In the genomic region with DNA sequence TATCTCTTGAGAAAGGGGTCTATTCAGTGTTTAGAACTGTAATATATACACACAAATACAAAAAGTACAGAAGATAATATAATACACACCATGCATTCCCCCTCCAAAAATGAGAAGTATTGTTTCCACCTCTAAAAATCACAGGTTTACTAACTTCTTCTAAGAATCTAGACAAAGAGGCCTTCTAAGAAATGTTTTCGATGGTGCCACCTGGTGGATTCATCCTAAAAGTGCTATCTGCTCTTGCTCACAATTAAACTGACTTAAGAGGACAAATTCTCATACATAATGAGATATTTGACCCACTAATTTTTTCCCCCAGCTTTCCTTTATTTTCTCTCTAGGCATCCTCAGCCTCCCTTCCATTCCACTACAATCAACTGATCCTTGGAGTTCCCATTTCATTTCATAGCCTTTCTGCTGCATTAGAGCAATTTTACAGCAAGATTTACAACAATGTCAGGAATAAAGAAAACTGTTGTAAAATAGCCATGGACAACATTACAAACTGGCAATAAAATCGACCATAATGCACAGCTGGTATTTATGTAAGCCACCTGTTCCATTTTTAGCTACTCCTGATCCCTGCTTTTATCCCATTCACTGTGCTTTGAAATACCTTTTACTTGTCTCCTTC, we compare ENCODE assay signal across 8 cellular contexts.
DNase-seq lines count a peak whose midpoint lies in the region; ATAC-seq, FAIRE-seq and TF ChIP-seq lines count a peak whose summit lies in the region.

No MANE protein-coding gene starts in this region.

- H3K4me1 ChIP-seq in OCI-LY3 (ENCODE audit: low read length) (no peaks in the 10 kb centered on the region), HepG2 (ENCODE audit: insufficient read depth, low read length) (no peaks in the 10 kb centered on the region), upper lobe of right lung (no peaks in the 10 kb centered on the region)

- TF ChIP-seq POLR2A in HepG2 (IDR thresholded peaks at IDR 0.05; ENCODE audit: insufficient read depth in 1 of 2, low read depth in 2 of 2, low read length in 2 of 2), result no peak

- H4K20me1 ChIP-seq in OCI-LY3 (ENCODE audit: insufficient read depth, low read length), result no peaks in the 10 kb centered on the region
- no peaks in the 10 kb centered on the region for H4K20me1 ChIP-seq in HepG2 (ENCODE audit: insufficient read depth, low read length)

- no peak for TF ChIP-seq EP300 in HepG2 (IDR thresholded peaks at IDR 0.05; ENCODE audit: low read depth in 2 of 2, low read length in 2 of 2)
- no peak for TF ChIP-seq EP300 in HepG2 (CRISPR knock-in tag; IDR thresholded peaks at IDR 0.05; ENCODE audit: borderline replicate concordance)

- no peak overlapping the region for H3K4me3 ChIP-seq in OCI-LY3 (ENCODE audit: low read length)
- no peak overlapping the region for H3K4me3 ChIP-seq in HepG2 (replicated peaks in 1 of 3; ENCODE audit: insufficient read depth in 1 of 3, low read depth in 2 of 3, low read length in 3 of 3)
- no peak overlapping the region for H3K4me3 ChIP-seq in upper lobe of right lung

- DNase-seq in NCI-H2107 treated with DMSO at 0.1 percent for 48 hours (lab: John Stamatoyannopoulos, UW; ENCODE audit: unreplicated experiment), result peak; percentile 3
- DNase-seq in NCI-H2107 (lab: John Stamatoyannopoulos, UW), result no peak
- peak; percentile 91 for DNase-seq in HT-29 (ENCODE audit: low spot score)
- peak; percentile 35 to 76 for DNase-seq in T47D (ENCODE audit: low read depth in 1 of 2, low spot score in 1 of 2)
- peak; percentile 43 for DNase-seq in HepG2 (ENCODE audit: low spot score)
- DNase-seq in upper lobe of right lung, result no peak
- DNase-seq in activated CD8-positive, alpha-beta memory T cell treated with anti-CD3 and anti-CD28 coated beads for 24 hours, result no peak

- WGBS in HepG2 (ENCODE audit: low lambda C conversion rate), result 0% methylated on average over 2 of the region's 2 CpGs

- POLR2A ChIA-PET in HepG2 (lab: Yijun Ruan, JAX), result no interaction called here

- H2AFZ ChIP-seq in OCI-LY3 (ENCODE audit: low read depth, low read length), result no peak overlapping the region
- no peak overlapping the region for H2AFZ ChIP-seq in HepG2 (ENCODE audit: low read length)

- H3K27me3 ChIP-seq in OCI-LY3 (ENCODE audit: low read depth, low read length) (no peaks in the 10 kb centered on the region), HepG2 (ENCODE audit: control insufficient read depth in 1 of 2, insufficient read depth in 2 of 2, low read length in 2 of 2) (no peaks in the 10 kb centered on the region), upper lobe of right lung (no peaks in the 10 kb centered on the region)

- TF ChIP-seq CTCF in OCI-LY3 (IDR thresholded peaks at IDR 0.05; ENCODE audit: low read depth, low read length) (peak; percentile 69), HepG2 (CRISPR knock-in tag; IDR thresholded peaks at IDR 0.05) (peak; percentile 62), upper lobe of right lung (IDR thresholded peaks at IDR 0.05) (peak; percentile 67)

- no peak for ATAC-seq in HepG2
- ATAC-seq in upper lobe of right lung, result no peak

- no peak overlapping the region for H3K4me2 ChIP-seq in OCI-LY3 (ENCODE audit: low read length)
- H3K4me2 ChIP-seq in HepG2 (ENCODE audit: low read depth, low read length), result no peak overlapping the region

- CTCF ChIA-PET in HepG2 (lab: Yijun Ruan, JAX; ENCODE audit: low intra/inter-chr PET ratio, low total read pairs), result interaction anchor here (1.9 to 2.4 kb wide), 2 partner anchors 176 to 181 kb away, joined by 7 to 30 read pairs; no protein-coding TSS in a partner anchor

- no peak overlapping the region for H3K9ac ChIP-seq in OCI-LY3 (ENCODE audit: low read length)
- no peak overlapping the region for H3K9ac ChIP-seq in HepG2 (ENCODE audit: insufficient read depth, low read depth, low read length)

- no TSS peak for BruUV-seq in HepG2 (replicated peaks; lab: Mats Ljungman, UMichigan)

- H3K36me3 ChIP-seq in OCI-LY3 (replicated peaks; ENCODE audit: low read depth, low read length), result no peaks in the 10 kb centered on the region
- H3K36me3 ChIP-seq in HepG2 (replicated peaks in 1 of 2; ENCODE audit: control insufficient read depth in 1 of 2, insufficient read depth in 2 of 2, low read length in 2 of 2), result no peaks in the 10 kb centered on the region
- H3K36me3 ChIP-seq in upper lobe of right lung, result no peaks in the 10 kb centered on the region

- intact Hi-C loops in HepG2 (cut with micrococcal nuclease; ENCODE audit: unreplicated experiment) (loop anchor here (1.0 kb wide), 4 partner anchors 89 to 181 kb away; no protein-coding TSS in a partner anchor), upper lobe of right lung (cut with DNase I) (no loop called here)

- in situ Hi-C loops in T47D (cut with HindIII; ENCODE audit: low pct_unique_long_range_greater_than_20kb, low sequenced_read_pairs), result no loop called here
- in situ Hi-C loops in HepG2 (cut with HindIII; ENCODE audit: extremely low pct_ligation_motif_present, low pct_unique_long_range_greater_than_20kb), result loop anchor here (5.0 kb wide), 1 partner anchor 183 kb away; no protein-coding TSS in a partner anchor

- peak; percentile 60 for FAIRE-seq in HepG2 (lab: Jason Lieb, UNC)

- no peaks in the 10 kb centered on the region for H3K79me2 ChIP-seq in OCI-LY3 (ENCODE audit: low read length)
- H3K79me2 ChIP-seq in HepG2 (ENCODE audit: insufficient read depth, low read length), result no peaks in the 10 kb centered on the region

- TF ChIP-seq RAD21 in HepG2 (CRISPR knock-in tag; IDR thresholded peaks at IDR 0.05), result no peak

- H3K27ac ChIP-seq in OCI-LY3 (ENCODE audit: low read length) (no peak overlapping the region), HepG2 (ENCODE audit: extremely low read length, insufficient read depth, low read length) (no peak overlapping the region), upper lobe of right lung (no peak overlapping the region)

- H3K9me3 ChIP-seq in OCI-LY3 (ENCODE audit: insufficient read depth, low read length) (no peaks in the 10 kb centered on the region), HepG2 (ENCODE audit: low read length) (no peaks in the 10 kb centered on the region), upper lobe of right lung (no peaks in the 10 kb centered on the region)

TF ChIP-seq in HepG2, 621 proteins besides CTCF, POLR2A, EP300 and RAD21:
- TF ChIP-seq STAG1 (CRISPR knock-in tag; IDR thresholded peaks at IDR 0.05) (peak; percentile 61), BCL6 (CRISPR knock-in tag; IDR thresholded peaks at IDR 0.05) (peak; percentile 60), SYNCRIP (IDR thresholded peaks at IDR 0.05; ENCODE audit: insufficient read depth, low read depth, low read length) (no peak), MEIS2 (CRISPR knock-in tag; IDR thresholded peaks at IDR 0.05) (no peak), SMC3 (IDR thresholded peaks at IDR 0.05; ENCODE audit: low read length) (peak; percentile 58)
- TF ChIP-seq, protein P1, sequence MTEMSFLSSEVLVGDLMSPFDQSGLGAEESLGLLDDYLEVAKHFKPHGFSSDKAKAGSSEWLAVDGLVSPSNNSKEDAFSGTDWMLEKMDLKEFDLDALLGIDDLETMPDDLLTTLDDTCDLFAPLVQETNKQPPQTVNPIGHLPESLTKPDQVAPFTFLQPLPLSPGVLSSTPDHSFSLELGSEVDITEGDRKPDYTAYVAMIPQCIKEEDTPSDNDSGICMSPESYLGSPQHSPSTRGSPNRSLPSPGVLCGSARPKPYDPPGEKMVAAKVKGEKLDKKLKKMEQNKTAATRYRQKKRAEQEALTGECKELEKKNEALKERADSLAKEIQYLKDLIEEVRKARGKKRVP (CRISPR knock-in tag; IDR thresholded peaks at IDR 0.05), result no peak

Comparison
In these comparisons a context has a peak if more than half of its experiments do, and no peak if none do; other contexts are left out.
1. DNase-seq: peak in NCI-H2107 treated with DMSO at 0.1 percent for 48 hours (single experiment), HT-29 (single experiment), T47D (2 of 2) and HepG2 (single experiment); none in NCI-H2107 (single experiment), upper lobe of right lung (single experiment) and activated CD8-positive, alpha-beta memory T cell treated with anti-CD3 and anti-CD28 coated beads for 24 hours (single experiment).
2. Peak in every context shown above with its lines, with median percentiles within 50 percentile points of each other: CTCF ChIP-seq.